Comparison of ENCODE assay signal across 11 cellular contexts in genomic region chr4:78774395-78774794, GRCh38. TPM values are rescaled to one million over a fixed set of nuclear protein-coding genes. Genes with fewer than 3 reads are reported as not detected.
A peak's percentile ranks its signal among the peaks of the same experiment; 100 is the strongest.
DNase-seq lines count a peak whose midpoint lies in the region; ATAC-seq, FAIRE-seq and TF ChIP-seq lines count a peak whose summit lies in the region.
"Had no signal": no experiment of that assay in that cellular context is flagged by ENCODE, and none has a peak within 500 bp of the region (broad histone marks: within the 10 kb centered on the region; RNA-seq: fewer than 3 reads in every experiment).

No MANE protein-coding gene starts in this region.

- peaks cover 10 to 19% (median 14%) of the 10 kb centered on the region in 3 donors for H3K27me3 Mint-ChIP-seq in immature natural killer cell (ENCODE audit: low read depth in 3 of 3)

- ATAC-seq in HepG2 (no peak), right lobe of liver (no peak), GM21786 (IDR thresholded peaks at IDR 0.05; ENCODE audit: unreplicated experiment) (no peak)

- TF ChIP-seq CTCF in HepG2 (CRISPR knock-in tag; IDR thresholded peaks at IDR 0.05) (no peak), right lobe of liver (IDR thresholded peaks at IDR 0.05) (no peak), PC-9 (conservative IDR thresholded peaks at IDR 0.05) (no peak), transverse colon (IDR thresholded peaks at IDR 0.05) (no peak)

- no peak for TF ChIP-seq POLR2A in HepG2 (IDR thresholded peaks at IDR 0.05; ENCODE audit: insufficient read depth in 1 of 2, low read depth in 2 of 2, low read length in 2 of 2)
- no peak for TF ChIP-seq POLR2A in right lobe of liver (IDR thresholded peaks at IDR 0.05)
- TF ChIP-seq POLR2A in transverse colon (IDR thresholded peaks at IDR 0.05), result no peak

- DNase-seq in HepG2 (ENCODE audit: low spot score) (no peak), right lobe of liver (no peak), PC-9 (no peak), immature natural killer cell (no peak), transverse colon (no peak), DMS 273 (lab: John Stamatoyannopoulos, UW; ENCODE audit: unreplicated experiment) (no peak)
- no peak for DNase-seq in activated CD4-positive, alpha-beta T cell treated with anti-CD3 and anti-CD28 coated beads, Interleukin-2, amount 50 U/mL, for 4 hours
- DNase-seq: NCI-H1417 treated with DMSO at 0.1 percent for 48 hours, RPMI8226, tibial artery had no signal

- no peak for TF ChIP-seq EP300 in HepG2 (IDR thresholded peaks at IDR 0.05; ENCODE audit: low read depth in 2 of 2, low read length in 2 of 2)
- no peak for TF ChIP-seq EP300 in HepG2 (CRISPR knock-in tag; IDR thresholded peaks at IDR 0.05; ENCODE audit: borderline replicate concordance)
- TF ChIP-seq EP300 in transverse colon (IDR thresholded peaks at IDR 0.05; ENCODE audit: low read depth), result no peak

- H3K9me2 ChIP-seq in PC-9 (ENCODE audit: insufficient read depth), result no peaks in the 10 kb centered on the region

- no peak for TF ChIP-seq RAD21 in HepG2 (CRISPR knock-in tag; IDR thresholded peaks at IDR 0.05)

- H4K20me1 ChIP-seq in HepG2 (ENCODE audit: insufficient read depth, low read length) (peaks cover 6% of the 10 kb centered on the region), PC-9 (ENCODE audit: insufficient read depth) (no peaks in the 10 kb centered on the region)

- no peaks in the 10 kb centered on the region for H3K36me3 Mint-ChIP-seq in immature natural killer cell

- H3K4me3 ChIP-seq in HepG2 (replicated peaks in 1 of 3; ENCODE audit: insufficient read depth in 1 of 3, low read depth in 2 of 3, low read length in 3 of 3) (peak overlapping the region in 1 of 3 experiments; percentile 83; a peak in 1 of 6 replicates), right lobe of liver (no peak overlapping the region), PC-9 (peak overlapping the region; percentile 78; the same call in 1 of the 2 replicates), transverse colon (no peak overlapping the region)

- peaks cover 4% of the 10 kb centered on the region; the same call in 1 of the 2 replicates for H3F3A ChIP-seq in PC-9 (ENCODE audit: insufficient read depth, low read depth)

- no peak for FAIRE-seq in HepG2 (lab: Jason Lieb, UNC)

- H3K27ac ChIP-seq in HepG2 (ENCODE audit: extremely low read length, insufficient read depth, low read length) (no peak overlapping the region), right lobe of liver (peak overlapping the region in 1 of 3 donors; percentile 100), PC-9 (no peak overlapping the region), transverse colon (peak overlapping the region; percentile 96 to 99 (median 98))

- H3K4me1 Mint-ChIP-seq in immature natural killer cell, result peaks cover 18 to 23% of the 10 kb centered on the region in 2 donors

- H3K36me3 ChIP-seq in HepG2 (replicated peaks in 1 of 2; ENCODE audit: control insufficient read depth in 1 of 2, insufficient read depth in 2 of 2, low read length in 2 of 2) (no peaks in the 10 kb centered on the region), right lobe of liver (no peaks in the 10 kb centered on the region), PC-9 (ENCODE audit: low read depth) (no peaks in the 10 kb centered on the region), transverse colon (no peaks in the 10 kb centered on the region)
- H3K36me3 ChIP-seq: tibial artery had no signal

- H3K4me2 ChIP-seq in HepG2 (ENCODE audit: low read depth, low read length) (peak overlapping the region; percentile 100), PC-9 (peak overlapping the region; percentile 82)

- no peaks in the 10 kb centered on the region for H3K9me3 Mint-ChIP-seq in immature natural killer cell

- H3K4me3 Mint-ChIP-seq in immature natural killer cell, result peak overlapping the region in 3 of 5 donors; percentile 91 to 94 (median 93)

- H3K27me3 ChIP-seq in HepG2 (ENCODE audit: control insufficient read depth in 1 of 2, insufficient read depth in 2 of 2, low read length in 2 of 2), result no peaks in the 10 kb centered on the region; a peak in 1 of 5 replicates
- H3K27me3 ChIP-seq in right lobe of liver, result no peaks in the 10 kb centered on the region
- no peaks in the 10 kb centered on the region for H3K27me3 ChIP-seq in PC-9 (ENCODE audit: insufficient read depth, low read depth)
- H3K27me3 ChIP-seq in transverse colon, result no peaks in the 10 kb centered on the region
- H3K27me3 ChIP-seq: tibial artery had no signal

- CTCF ChIA-PET in HepG2 (lab: Yijun Ruan, JAX; ENCODE audit: low intra/inter-chr PET ratio, low total read pairs), result no interaction called here
- CTCF ChIA-PET in PC-9 (lab: Charles Lee), result interaction anchor here (0.5 kb wide), 1 partner anchor 1729 kb away, joined by 3 read pairs; no protein-coding TSS in a partner anchor

- no peak overlapping the region for H2AFZ ChIP-seq in HepG2 (ENCODE audit: low read length)
- H2AFZ ChIP-seq in PC-9, result no peak overlapping the region

- H3K4me1 ChIP-seq in HepG2 (ENCODE audit: insufficient read depth, low read length), result peaks cover 26% of the 10 kb centered on the region
- H3K4me1 ChIP-seq in right lobe of liver, result peaks cover 0 to 16% (median 4%) of the 10 kb centered on the region in 4 donors
- peaks cover 14% of the 10 kb centered on the region for H3K4me1 ChIP-seq in PC-9 (replicated peaks; ENCODE audit: insufficient read depth)
- H3K4me1 ChIP-seq in transverse colon, result peaks cover 3 to 32% (median 16%) of the 10 kb centered on the region in 4 donors

- H3K27ac Mint-ChIP-seq in immature natural killer cell, result peak overlapping the region in 1 of 6 donors; percentile 42

- POLR2A ChIA-PET in HepG2 (lab: Yijun Ruan, JAX) (interaction anchor here (0.7 to 1.2 kb wide), 6 partner anchors 16 to 912 kb away, joined by 3 to 8 read pairs (median 4); partner anchors contain the start of gene MRPL1), PC-9 (lab: Charles Lee; ENCODE audit: unreplicated experiment) (no interaction called here)

- WGBS in HepG2 (ENCODE audit: low lambda C conversion rate), result 52% methylated on average over 2 of the region's 2 CpGs
- WGBS in right lobe of liver (ENCODE audit: insufficient coverage, low coverage, low lambda C conversion rate, missing lambda C conversion rate), result 32% methylated on average over 2 of the region's 2 CpGs
- whole genome bisulfite sequencing in transverse colon (ENCODE audit: low coverage in 1 of 2), 2 donors, result 0 to 29% methylated on average over 1 to 2 of the region's 2 CpGs

- BruUV-seq in HepG2 (replicated peaks; lab: Mats Ljungman, UMichigan) (no TSS peak), PC-9 (replicated peaks; lab: Mats Ljungman, UMichigan) (no TSS peak)

- H3K9me3 ChIP-seq in HepG2 (ENCODE audit: low read length) (no peaks in the 10 kb centered on the region), right lobe of liver (no peaks in the 10 kb centered on the region), PC-9 (ENCODE audit: insufficient read depth, low read depth) (no peaks in the 10 kb centered on the region), transverse colon (no peaks in the 10 kb centered on the region)
- H3K9me3 ChIP-seq: tibial artery had no signal

- H3K79me2 ChIP-seq in HepG2 (ENCODE audit: insufficient read depth, low read length), result peaks cover 28% of the 10 kb centered on the region
- H3K79me2 ChIP-seq in PC-9 (ENCODE audit: low read depth), result peaks cover 26% of the 10 kb centered on the region

- intact Hi-C loops in HepG2 (cut with micrococcal nuclease; ENCODE audit: unreplicated experiment), result loop anchor here (10.0 kb wide), 1 partner anchor 160 kb away; no protein-coding TSS in a partner anchor
- intact Hi-C loops in right lobe of liver (cut with DNase I), result no loop called here
- intact Hi-C loops in PC-9 (cut with micrococcal nuclease; ENCODE audit: unreplicated experiment), result no loop called here
- intact Hi-C loops in transverse colon (cut with DNase I; ENCODE audit: low total_unique reads), result no loop called here

- in situ Hi-C loops in HepG2 (cut with HindIII; ENCODE audit: extremely low pct_ligation_motif_present, low pct_unique_long_range_greater_than_20kb) (no loop called here), transverse colon (cut with MboI; ENCODE audit: low pct_ligation_motif_present in 1 of 4, low pct_unique_long_range_greater_than_20kb in 1 of 4, low sequenced_read_pairs in 3 of 4) (no loop called here)

- H3K9ac ChIP-seq in HepG2 (ENCODE audit: insufficient read depth, low read depth, low read length), result no peak overlapping the region

TF ChIP-seq in HepG2, 621 proteins besides CTCF, POLR2A, EP300 and RAD21 (continues in another document):
- TF ChIP-seq SNAPC5 (CRISPR knock-in tag; IDR thresholded peaks at IDR 0.05; ENCODE audit: borderline replicate concordance), result no peak

RNA-seq across cellular contexts. Expression of gene BMP2K, which starts 1.8 kb away (rescaled TPM):
- total RNA-seq in HepG2 (2016; rRNA removed; fragmentation: Illumina TruSeq; extraction: Trizol), result 15.2 and 15.4 TPM in 2 replicates
- total RNA-seq in HepG2 (2016; cell fraction: cytosol; rRNA removed; fragmentation: Illumina TruSeq; extraction: Trizol; ENCODE audit: low read depth), result 10.8 and 11.6 TPM in 2 replicates
- 15.3 and 16.6 TPM in 2 replicates for total RNA-seq in HepG2 (2016; cell fraction: insoluble cytoplasmic fraction; rRNA removed; fragmentation: Illumina TruSeq; extraction: Trizol)
- total RNA-seq in HepG2 (2016; cell fraction: membrane; rRNA removed; fragmentation: Illumina TruSeq; extraction: Trizol), result 13.6 and 14.1 TPM in 2 replicates
- 24.2 and 28.7 TPM in 2 replicates for total RNA-seq in HepG2 (2016; cell fraction: nucleus; rRNA removed; fragmentation: Illumina TruSeq; extraction: Trizol)
- polyA plus RNA-seq in HepG2 (2011; rRNA removed), result 8.4 and 8.6 TPM in 2 replicates
- polyA plus RNA-seq in HepG2 (2011; cell fraction: cytosol; rRNA removed), result 2.6 and 4.6 TPM in 2 replicates
- 8.0 and 11.5 TPM in 2 replicates for polyA plus RNA-seq in HepG2 (2011; cell fraction: nucleus; rRNA removed)
- polyA plus RNA-seq in HepG2 (2012), result 5.8 and 6.0 TPM in 2 replicates
- polyA plus RNA-seq in HepG2 (2016; cell fraction: cytosol; fragmentation: Illumina TruSeq; extraction: Trizol; ENCODE audit: low read depth), result 1.8 and 2.2 TPM in 2 replicates
- polyA plus RNA-seq in HepG2 (2016; cell fraction: insoluble cytoplasmic fraction; fragmentation: Illumina TruSeq; extraction: Trizol; ENCODE audit: low read depth), result 13.3 and 15.6 TPM in 2 replicates
- 5.5 and 6.9 TPM in 2 replicates for polyA plus RNA-seq in HepG2 (2016; cell fraction: membrane; fragmentation: Illumina TruSeq; extraction: Trizol; ENCODE audit: low read depth)
- 13.3 and 15.9 TPM in 2 replicates for polyA plus RNA-seq in HepG2 (2016; cell fraction: nucleus; fragmentation: Illumina TruSeq; extraction: Trizol; ENCODE audit: insufficient read depth, low read depth)
- 13.4 and 13.5 TPM in 2 replicates for polyA minus RNA-seq in HepG2 (2011; rRNA and poly(A)+ RNA removed; ENCODE audit: low replicate concordance)
- polyA minus RNA-seq in HepG2 (2011; cell fraction: cytosol; rRNA and poly(A)+ RNA removed), result 6.9 and 8.5 TPM in 2 replicates
- 56.5 and 68.0 TPM in 2 replicates for polyA minus RNA-seq in HepG2 (2011; cell fraction: nucleus; rRNA and poly(A)+ RNA removed)
- total RNA-seq in right lobe of liver, result 10 to 100 TPM; 13.1 to 23.3 (median 18.2) TPM
- 7.6 and 12.2 TPM in 2 replicates for total RNA-seq in PC-9 (2021)
- polyA plus RNA-seq in immature natural killer cell, result 1 to 10 TPM in 2 of 3 donors, under 1 TPM in 1; 0.93 to 3.0 (median 1.3) TPM
- total RNA-seq in transverse colon, result 100 to 1,000 TPM in 1 of 4 donors, 10 to 100 TPM in 3; 12.3 to 147 (median 71.2) TPM

Comparison
In these comparisons a context has a peak if more than half of its experiments do, and no peak if none do; other contexts are left out.
1. H3K27ac ChIP-seq: peak in transverse colon (4 of 4); none in HepG2 (single experiment) and PC-9 (single experiment).